Comparison of ENCODE assay signal across 19 cellular contexts in genomic region chr12:82942521-82942920, GRCh38.
DNase-seq lines count a peak whose midpoint lies in the region; ATAC-seq, FAIRE-seq and TF ChIP-seq lines count a peak whose summit lies in the region.
"Had no signal": no experiment of that assay in that cellular context is flagged by ENCODE, and none has a peak within 500 bp of the region (broad histone marks: within the 10 kb centered on the region; RNA-seq: fewer than 3 reads in every experiment).

No MANE protein-coding gene starts in this region.

- H3K4me3 ChIP-seq in adipocyte (ENCODE audit: low read length) (no peak overlapping the region), small intestine (ENCODE audit: low read depth in 1 of 2, low read length in 2 of 2) (no peak overlapping the region)

- H3K36me3 ChIP-seq in adipocyte (ENCODE audit: control insufficient read depth, insufficient read depth, low read length, severe bottlenecking) (no peaks in the 10 kb centered on the region), small intestine (ENCODE audit: control insufficient read depth in 2 of 2, insufficient read depth in 2 of 2, low read length in 2 of 2) (no peaks in the 10 kb centered on the region)

- ATAC-seq in omental fat pad (ENCODE audit: low FRiP score) (no peak), HG02884 (IDR thresholded peaks at IDR 0.05; ENCODE audit: unreplicated experiment) (no peak), left cardiac atrium (no peak)
- ATAC-seq: HCT116 had no signal

- H3K27ac ChIP-seq in small intestine (ENCODE audit: low read depth in 1 of 2, low read length in 1 of 2) = no peak overlapping the region
- H3K27ac ChIP-seq: C4-2B had no signal

- 21 to 48% (median 39%) methylated on average over 2 of the region's 2 CpGs for WGBS in small intestine, 3 donors

- TF ChIP-seq CTCF in omental fat pad (IDR thresholded peaks at IDR 0.05) = no peak

- H3K9me3 ChIP-seq in adipocyte (ENCODE audit: control insufficient read depth, low read length) (no peaks in the 10 kb centered on the region), small intestine (ENCODE audit: control insufficient read depth, low read depth) (no peaks in the 10 kb centered on the region)
- H3K9me3 ChIP-seq: SK-N-SH had no signal

- peak; percentile 30 for FAIRE-seq in islet of Langerhans (lab: Jason Lieb, UNC)
- FAIRE-seq in small intestine (lab: Jason Lieb, UNC) = peak; percentile 33
- FAIRE-seq: GM19239 had no signal

- H3K27me3 ChIP-seq in adipocyte (replicated peaks; ENCODE audit: control insufficient read depth, insufficient read depth, low read length) = no peaks in the 10 kb centered on the region
- H3K27me3 ChIP-seq in small intestine (ENCODE audit: control insufficient read depth in 2 of 2, insufficient read depth in 2 of 2, low read length in 2 of 2) = no peaks in the 10 kb centered on the region

- no peaks in the 10 kb centered on the region for H3K4me1 ChIP-seq in adipocyte (ENCODE audit: control insufficient read depth, insufficient read depth, low read length)
- H3K4me1 ChIP-seq in small intestine (ENCODE audit: control insufficient read depth in 2 of 2, insufficient read depth in 1 of 2, low read depth in 1 of 2, low read length in 1 of 2) = no peaks in the 10 kb centered on the region

- DNase-seq in adipocyte (ENCODE audit: low read depth) (peak; percentile 39), amniotic stem cell (lab: John Stamatoyannopoulos, UW) (peak; percentile 6), small intestine (no peak), omental fat pad (ENCODE audit: low spot score) (no peak), left cardiac atrium (no peak)
- DNase-seq: CD8-positive, alpha-beta memory T cell; KG1; MM.1S; NCI-H1092; NCI-H1417 treated with DMSO at 0.1 percent for 48 hours; NCI-H1694 treated with DMSO at 0.1 percent for 48 hours; NCI-H2081; NCI-H2227 treated with DMSO at 0.1 percent for 48 hours; SK-N-SH had no signal

- no peak overlapping the region for H3K9ac ChIP-seq in adipocyte (ENCODE audit: low read length)
- H3K9ac ChIP-seq: SK-N-SH had no signal

- intact Hi-C loops in left cardiac atrium (cut with DNase I) = no loop called here

Comparison
In these comparisons a context has a peak if more than half of its experiments do, and no peak if none do; other contexts are left out.
1. DNase-seq: peak in adipocyte (single experiment) and amniotic stem cell (single experiment); none in small intestine (single experiment), omental fat pad (single experiment) and left cardiac atrium (single experiment).